Comparison of ENCODE assay signal across 2 cellular contexts in genomic region chr1:21916447-21917240, GRCh38.
TF ChIP-seq lines count a peak whose summit lies in the region.

No MANE protein-coding gene starts in this region.

TF ChIP-seq in endothelial cell of umbilical vein, 7 proteins besides CTCF, POLR2A, EP300 and RAD21:
- peak; percentile 62 for TF ChIP-seq GATA2 (IDR thresholded peaks at IDR 0.05; ENCODE audit: insufficient read depth, insufficient read length, low read depth, low read length)
- TF ChIP-seq POLR2AphosphoS5 (IDR thresholded peaks at IDR 0.05; ENCODE audit: insufficient read depth, low read depth, low read length) = peak; percentile 73
- no peak for TF ChIP-seq JUN (IDR thresholded peaks at IDR 0.05; ENCODE audit: borderline replicate concordance, insufficient read depth, insufficient read length, low read depth)
- no peak for TF ChIP-seq FOS (IDR thresholded peaks at IDR 0.05; ENCODE audit: borderline replicate concordance, insufficient read depth, low read length)

TF ChIP-seq in GM12891, 5 proteins besides CTCF, POLR2A, EP300 and RAD21:
- no peak for TF ChIP-seq PAX5 (IDR thresholded peaks at IDR 0.05; ENCODE audit: insufficient read depth, low read length, severe bottlenecking)
- TF ChIP-seq TAF1 (IDR thresholded peaks at IDR 0.05; ENCODE audit: low read depth, low read length) = no peak
- TF ChIP-seq SPI1 (IDR thresholded peaks at IDR 0.05; ENCODE audit: low read depth, low read length) = no peak
- no peak for TF ChIP-seq POLR2AphosphoS5 (IDR thresholded peaks at IDR 0.05; ENCODE audit: low read depth, low read length)
- no peak for TF ChIP-seq POU2F2 (IDR thresholded peaks at IDR 0.05; ENCODE audit: low read depth, low read length)
